6 cellular contexts compared by ENCODE assay signal in genomic region chr3:102736961-102737304, GRCh38.
"Had no signal": no experiment of that assay in that cellular context is flagged by ENCODE, and none has a peak within 500 bp of the region (broad histone marks: within the 10 kb centered on the region; RNA-seq: fewer than 3 reads in every experiment).

No MANE protein-coding gene starts in this region.

- H3K9me3 ChIP-seq: HAP-1 had no signal

- H3K36me3 ChIP-seq: HAP-1 had no signal

- H3K4me3 ChIP-seq: GM23338, HAP-1 had no signal

- DNase-seq: HFFc6, IMR-90 had no signal

- H3K4me2 ChIP-seq: GM23338 had no signal

- H2AFZ ChIP-seq: GM23338 had no signal

- FAIRE-seq: HTR-8/SVneo had no signal

- ATAC-seq: GM23338, HCT116 had no signal
